8 cellular contexts compared by ENCODE assay signal in genomic region chr9:121282309-121283071, GRCh38. TPM values are rescaled to one million over a fixed set of nuclear protein-coding genes. Genes with fewer than 3 reads are reported as not detected.
A peak's percentile ranks its signal among the peaks of the same experiment; 100 is the strongest.
DNase-seq lines count a peak whose midpoint lies in the region; ATAC-seq, FAIRE-seq and TF ChIP-seq lines count a peak whose summit lies in the region.

No MANE protein-coding gene starts in this region.

- H3K4me2 ChIP-seq in SK-N-SH: peak overlapping the region; percentile 44

- peak overlapping the region; percentile 34; the same call in 1 of the 2 replicates for H3K9ac ChIP-seq in SK-N-SH

- peaks cover 0 to 8% of the 10 kb centered on the region in 2 experiments for H3K36me3 ChIP-seq in SK-N-SH (replicated peaks in 1 of 2; ENCODE audit: control insufficient read depth in 1 of 2, insufficient read depth in 2 of 2, low read length in 1 of 2)
- H3K36me3 ChIP-seq in gastrocnemius medialis: no peaks in the 10 kb centered on the region
- H3K36me3 ChIP-seq in CD8-positive, alpha-beta T cell (ENCODE audit: insufficient read depth, low read length): no peaks in the 10 kb centered on the region

- TF ChIP-seq RAD21 in SK-N-SH (IDR thresholded peaks at IDR 0.05; ENCODE audit: low read length): no peak

- no peaks in the 10 kb centered on the region for H3K9me3 Mint-ChIP-seq in immature natural killer cell
- H3K9me3 Mint-ChIP-seq in CD8-positive, alpha-beta T cell: no peaks in the 10 kb centered on the region

- peak overlapping the region in 3 of 6 donors; percentile 45 to 85 (median 67) for H3K27ac Mint-ChIP-seq in immature natural killer cell
- no peak overlapping the region for H3K27ac Mint-ChIP-seq in CD8-positive, alpha-beta T cell

- no peaks in the 10 kb centered on the region for H4K20me1 ChIP-seq in SK-N-SH (ENCODE audit: insufficient read depth)

- peak; percentile 3 to 12 for TF ChIP-seq POLR2A in gastrocnemius medialis (IDR thresholded peaks at IDR 0.05)

- H3K27me3 ChIP-seq in SK-N-SH (ENCODE audit: insufficient read depth) (no peaks in the 10 kb centered on the region), gastrocnemius medialis (no peaks in the 10 kb centered on the region)
- no peaks in the 10 kb centered on the region for H3K27me3 ChIP-seq in CD8-positive, alpha-beta T cell (ENCODE audit: insufficient read depth, low read length)

- H3K4me1 Mint-ChIP-seq in immature natural killer cell: peaks cover 39 to 73% of the 10 kb centered on the region in 2 donors
- H3K4me1 Mint-ChIP-seq in CD8-positive, alpha-beta T cell (ENCODE audit: low read depth): peaks cover 5% of the 10 kb centered on the region

- intact Hi-C loops in left cardiac atrium (cut with DNase I) (no loop called here), gastrocnemius medialis (cut with DNase I; ENCODE audit: low total_unique reads) (loop anchor here (5.0 kb wide), 1 partner anchor 90 kb away; the partner anchor contains the start of gene STOM)
- intact Hi-C loops in CD8-positive, alpha-beta T cell (cut with DNase I, micrococcal nuclease): no loop called here

- peak; percentile 68 for DNase-seq in DMS 273 treated with DMSO at 0.1 percent for 48 hours (lab: John Stamatoyannopoulos, UW)
- no peak for DNase-seq in SK-N-SH
- peak; percentile 75 for DNase-seq in left cardiac atrium
- DNase-seq in gastrocnemius medialis: peak; percentile 49 to 74
- no peak for DNase-seq in GM19239 (ENCODE audit: insufficient read length, low spot score)
- no peak for DNase-seq in immature natural killer cell
- no peak for DNase-seq in CD8-positive, alpha-beta T cell
- no peak for DNase-seq in NCI-H1048 (lab: John Stamatoyannopoulos, UW)

- no peak overlapping the region; the same call in 1 of the 2 replicates for H2AFZ ChIP-seq in SK-N-SH (ENCODE audit: low read depth)

- H3K27me3 Mint-ChIP-seq in immature natural killer cell (ENCODE audit: low read depth in 3 of 3): peaks cover 0 to 7% (median 2%) of the 10 kb centered on the region in 3 donors
- H3K27me3 Mint-ChIP-seq in CD8-positive, alpha-beta T cell (ENCODE audit: low read depth): no peaks in the 10 kb centered on the region

- TF ChIP-seq CTCF in SK-N-SH (IDR thresholded peaks at IDR 0.05): no peak
- TF ChIP-seq CTCF in gastrocnemius medialis (IDR thresholded peaks at IDR 0.05 in 4 of 5, conservative IDR thresholded peaks at IDR 0.05 in 1 of 5): no peak
- no peak for TF ChIP-seq CTCF in CD8-positive, alpha-beta T cell (IDR thresholded peaks at IDR 0.05)

- POLR2A ChIA-PET in SK-N-SH (lab: Yijun Ruan, JAX): no interaction called here
- POLR2A ChIA-PET in CD8-positive, alpha-beta T cell (lab: Charles Lee): no interaction called here

- in situ Hi-C loops in gastrocnemius medialis (cut with MboI; ENCODE audit: low sequenced_read_pairs in 4 of 4): loop anchor here in 1 of 4 donors (10.0 kb wide), 1 partner anchor 82 kb away; no protein-coding TSS in a partner anchor

- no peak overlapping the region for H3K4me3 ChIP-seq in SK-N-SH (ENCODE audit: low read depth in 2 of 2, low read length in 1 of 2)
- peak overlapping the region in 1 of 4 donors; percentile 11 for H3K4me3 ChIP-seq in gastrocnemius medialis
- no peak overlapping the region for H3K4me3 ChIP-seq in CD8-positive, alpha-beta T cell (ENCODE audit: low read depth, low read length)

- H3K9me3 ChIP-seq in SK-N-SH (no peaks in the 10 kb centered on the region), gastrocnemius medialis (no peaks in the 10 kb centered on the region)
- H3K9me3 ChIP-seq in CD8-positive, alpha-beta T cell (ENCODE audit: low read length): no peaks in the 10 kb centered on the region

- peaks cover 48% of the 10 kb centered on the region for H3K79me2 ChIP-seq in SK-N-SH (ENCODE audit: insufficient read depth)

- H3K4me3 Mint-ChIP-seq in immature natural killer cell: peak overlapping the region in 1 of 5 donors; percentile 25
- H3K4me3 Mint-ChIP-seq in CD8-positive, alpha-beta T cell: no peak overlapping the region

- no peak for FAIRE-seq in GM19239 (lab: Jason Lieb, UNC)

- peaks cover 6 to 18% (median 8%) of the 10 kb centered on the region in 3 donors for H3K36me3 Mint-ChIP-seq in immature natural killer cell
- H3K36me3 Mint-ChIP-seq in CD8-positive, alpha-beta T cell: peaks cover 3% of the 10 kb centered on the region

- no peak; a peak in 1 of 4 replicates for TF ChIP-seq EP300 in SK-N-SH (IDR thresholded peaks at IDR 0.05; ENCODE audit: borderline replicate concordance in 1 of 2, low read depth in 1 of 2, low read length in 1 of 2)

- H3F3A ChIP-seq in SK-N-SH (replicated peaks; ENCODE audit: insufficient read depth): peaks cover 40% of the 10 kb centered on the region

- H3K27ac ChIP-seq in SK-N-SH (ENCODE audit: low read depth in 2 of 2, low read length in 1 of 2) (peak overlapping the region; percentile 77 to 94), gastrocnemius medialis (peak overlapping the region; percentile 91 to 98 (median 94))
- no peak overlapping the region for H3K27ac ChIP-seq in CD8-positive, alpha-beta T cell (ENCODE audit: low read depth, low read length)

- CTCF ChIA-PET in SK-N-SH (lab: Yijun Ruan, JAX): interaction anchor here (0.6 to 2.1 kb wide), 4 partner anchors 37 to 117 kb away, joined by 3 to 11 read pairs (median 3); no protein-coding TSS in a partner anchor
- CTCF ChIA-PET in CD8-positive, alpha-beta T cell (lab: Charles Lee): interaction anchor here (1.9 kb wide), 1 partner anchor 37 kb away, joined by 6 read pairs; no protein-coding TSS in a partner anchor

- WGBS in SK-N-SH (ENCODE audit: low lambda C conversion rate): 33% methylated on average over 13 of the region's 13 CpGs

- ATAC-seq in left cardiac atrium (peak in 1 of 2 donors; percentile 20), gastrocnemius medialis (no peak)
- no peak for ATAC-seq in CD8-positive, alpha-beta T cell

- H3K4me1 ChIP-seq in SK-N-SH (ENCODE audit: control insufficient read depth in 1 of 2, insufficient read depth in 2 of 2, low read depth in 1 of 2, low read length in 1 of 2): peaks cover 41 to 89% of the 10 kb centered on the region in 2 experiments
- H3K4me1 ChIP-seq in gastrocnemius medialis: peaks cover 88 to 96% of the 10 kb centered on the region in 2 donors
- H3K4me1 ChIP-seq in CD8-positive, alpha-beta T cell (ENCODE audit: insufficient read depth, low read length): no peaks in the 10 kb centered on the region

- H3K9me2 ChIP-seq in SK-N-SH: no peaks in the 10 kb centered on the region

TF ChIP-seq in SK-N-SH, 30 proteins besides CTCF, POLR2A, EP300 and RAD21 (continues in another document):
- TF ChIP-seq RXRA (IDR thresholded peaks at IDR 0.05; ENCODE audit: borderline replicate concordance, low read depth): no peak
- TF ChIP-seq FOXM1 (IDR thresholded peaks at IDR 0.05; ENCODE audit: low read depth): no peak; the same call in 1 of the 2 replicates
- no peak for TF ChIP-seq USF1 (IDR thresholded peaks at IDR 0.05; ENCODE audit: borderline replicate concordance, low read depth)
- no peak for TF ChIP-seq RFX5 (IDR thresholded peaks at IDR 0.05; ENCODE audit: low read length)
- 0 out of 2 replicates have a peak, but pooled peaks have one; percentile 2 for TF ChIP-seq SIN3A (IDR thresholded peaks at IDR 0.05; ENCODE audit: borderline replicate concordance, low read depth, low read length)
- TF ChIP-seq ELF1 (IDR thresholded peaks at IDR 0.05): no peak
- TF ChIP-seq POLR2AphosphoS5 (IDR thresholded peaks at IDR 0.05; ENCODE audit: low read depth, low read length): no peak; the same call in 1 of the 2 replicates
- TF ChIP-seq, protein P1, sequence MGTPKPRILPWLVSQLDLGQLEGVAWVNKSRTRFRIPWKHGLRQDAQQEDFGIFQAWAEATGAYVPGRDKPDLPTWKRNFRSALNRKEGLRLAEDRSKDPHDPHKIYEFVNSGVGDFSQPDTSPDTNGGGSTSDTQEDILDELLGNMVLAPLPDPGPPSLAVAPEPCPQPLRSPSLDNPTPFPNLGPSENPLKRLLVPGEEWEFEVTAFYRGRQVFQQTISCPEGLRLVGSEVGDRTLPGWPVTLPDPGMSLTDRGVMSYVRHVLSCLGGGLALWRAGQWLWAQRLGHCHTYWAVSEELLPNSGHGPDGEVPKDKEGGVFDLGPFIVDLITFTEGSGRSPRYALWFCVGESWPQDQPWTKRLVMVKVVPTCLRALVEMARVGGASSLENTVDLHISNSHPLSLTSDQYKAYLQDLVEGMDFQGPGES (IDR thresholded peaks at IDR 0.05; ENCODE audit: low read depth, low read length): no peak

RNA-seq across cellular contexts. Expression of gene GSN, which starts 14.5 kb away (rescaled TPM):
- 168 and 172 TPM in 2 replicates for polyA plus RNA-seq in SK-N-SH (2012; rRNA removed)
- 82.7 and 123 TPM in 2 replicates for polyA plus RNA-seq in SK-N-SH (2012; cell fraction: cytosol; rRNA removed)
- polyA plus RNA-seq in SK-N-SH (2012; cell fraction: nucleus; rRNA removed): 205 and 218 TPM in 2 replicates
- 1,000 to 10,000 TPM in 1 of 2 donors, 100 to 1,000 TPM in 1; 881 to 1,287 TPM for total RNA-seq in left cardiac atrium
- total RNA-seq in gastrocnemius medialis: 100 to 1,000 TPM; 487 to 785 (median 662) TPM
- 100 to 1,000 TPM; 199 to 325 (median 226) TPM for polyA plus RNA-seq in immature natural killer cell
- 1 to 10 TPM; 1.7 to 3.2 TPM for total RNA-seq in CD8-positive, alpha-beta T cell

Comparison
In these comparisons a context has a peak if more than half of its experiments do, and no peak if none do; other contexts are left out.
1. DNase-seq: peak in DMS 273 treated with DMSO at 0.1 percent for 48 hours (single experiment), left cardiac atrium (single experiment) and gastrocnemius medialis (2 of 2); none in SK-N-SH (single experiment), GM19239 (single experiment), immature natural killer cell (0 of 3), CD8-positive, alpha-beta T cell (0 of 7) and NCI-H1048 (single experiment).
2. RNA of gene GSN, which starts 14.5 kb away (total RNA-seq): 881 to 1,287 TPM in left cardiac atrium and 487 to 785 TPM in gastrocnemius medialis; 1.7 to 3.2 TPM in CD8-positive, alpha-beta T cell; every median in the first group is over 100 times any median in the second.